17 cellular contexts compared by ENCODE assay signal in the genomic region with DNA sequence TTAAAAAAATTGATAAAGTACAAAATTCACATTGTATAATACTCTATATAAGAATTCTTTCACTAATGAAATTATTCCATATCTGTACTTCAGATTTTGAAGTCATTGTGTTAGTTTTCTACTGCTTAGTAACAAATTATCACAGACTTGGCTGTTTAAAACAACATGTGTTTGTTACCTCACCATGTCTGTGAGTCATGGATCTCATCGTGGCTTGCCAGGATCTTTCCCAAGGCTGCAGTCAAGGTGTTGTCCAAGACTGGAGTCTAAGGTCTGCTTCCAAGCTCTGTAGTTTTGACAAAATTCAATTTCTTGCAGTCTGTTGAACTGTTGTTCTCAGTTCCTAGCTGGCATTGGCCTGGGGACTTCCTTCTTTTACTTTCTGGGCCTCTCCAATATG.
"Had no signal": no experiment of that assay in that cellular context is flagged by ENCODE, and none has a peak within 500 bp of the region (broad histone marks: within the 10 kb centered on the region; RNA-seq: fewer than 3 reads in every experiment).

No MANE protein-coding gene starts in this region.

- H3K4me1 Mint-ChIP-seq: activated CD8-positive, alpha-beta memory T cell treated with anti-CD3 and anti-CD28 coated beads, Interleukin-2, amount 10 ng/mL, durations not matched to agents 7 days and 5 days; activated naive CD4-positive, alpha-beta T cell treated with anti-CD3 and anti-CD28 coated beads, Interleukin-2, amount 10 ng/mL, durations not matched to agents 7 days and 5 days; stimulated activated naive CD8-positive, alpha-beta T cell treated with anti-CD3 and anti-CD28 coated beads, Interleukin-15, amount 100 ng/mL, for 72 hours had no signal

- H3K4me3 ChIP-seq: psoas muscle, spleen, upper lobe of right lung had no signal

- H3K36me3 ChIP-seq: spleen, upper lobe of right lung had no signal

- H3K36me3 Mint-ChIP-seq: activated CD8-positive, alpha-beta memory T cell treated with anti-CD3 and anti-CD28 coated beads, Interleukin-2, amount 10 ng/mL, durations not matched to agents 7 days and 5 days; activated naive CD4-positive, alpha-beta T cell treated with anti-CD3 and anti-CD28 coated beads, Interleukin-2, amount 10 ng/mL, durations not matched to agents 7 days and 5 days; mesothelial cell of epicardium had no signal

- H3K27ac ChIP-seq: psoas muscle, spleen, upper lobe of right lung had no signal

- DNase-seq: activated CD4-positive, alpha-beta T cell treated with anti-CD3 and anti-CD28 coated beads, Interleukin-2, amount 50 U/mL, for 48 hours; activated CD4-positive, CD25-positive, alpha-beta regulatory T cell treated with anti-CD3 and anti-CD28 coated beads, Interleukin-2, amount 50 U/mL, for 72 hours; activated CD8-positive, alpha-beta memory T cell treated with anti-CD3 and anti-CD28 coated beads, Interleukin-2, amount 10 ng/mL, durations not matched to agents 7 days and 5 days; activated naive CD4-positive, alpha-beta T cell treated with anti-CD3 and anti-CD28 coated beads, Interleukin-2, amount 10 ng/mL, durations not matched to agents 7 days and 5 days; activated T-cell treated with anti-CD3 and anti-CD28 coated beads, Interleukin-2, amount 50 U/mL, for 1 hour; caudate nucleus; glutamatergic neuron; hypothalamus; kidney glomerular epithelial cell; psoas muscle; spleen; stimulated activated naive CD8-positive, alpha-beta T cell treated with anti-CD3 and anti-CD28 coated beads, Interleukin-15, amount 100 ng/mL, for 72 hours; upper lobe of right lung had no signal

- H3K27ac Mint-ChIP-seq: activated CD8-positive, alpha-beta memory T cell treated with anti-CD3 and anti-CD28 coated beads, Interleukin-2, amount 10 ng/mL, durations not matched to agents 7 days and 5 days; activated naive CD4-positive, alpha-beta T cell treated with anti-CD3 and anti-CD28 coated beads, Interleukin-2, amount 10 ng/mL, durations not matched to agents 7 days and 5 days; mesothelial cell of epicardium; stimulated activated naive CD8-positive, alpha-beta T cell treated with anti-CD3 and anti-CD28 coated beads, Interleukin-15, amount 100 ng/mL, for 72 hours; T-helper 2 cell treated with Interferon-gamma antibody and Interleukin-4, amounts not matched to agents 5 μg/mL and 100 μg/mL, for 36 hours had no signal

- H3K27me3 ChIP-seq: spleen, upper lobe of right lung had no signal

- H3K4me1 ChIP-seq: psoas muscle, spleen, upper lobe of right lung had no signal

- H3K27me3 Mint-ChIP-seq: activated CD8-positive, alpha-beta memory T cell treated with anti-CD3 and anti-CD28 coated beads, Interleukin-2, amount 10 ng/mL, durations not matched to agents 7 days and 5 days; activated naive CD4-positive, alpha-beta T cell treated with anti-CD3 and anti-CD28 coated beads, Interleukin-2, amount 10 ng/mL, durations not matched to agents 7 days and 5 days; stimulated activated naive CD8-positive, alpha-beta T cell treated with anti-CD3 and anti-CD28 coated beads, Interleukin-15, amount 100 ng/mL, for 72 hours had no signal

- H3K9me3 Mint-ChIP-seq: mesothelial cell of epicardium; stimulated activated naive CD8-positive, alpha-beta T cell treated with anti-CD3 and anti-CD28 coated beads, Interleukin-15, amount 100 ng/mL, for 72 hours had no signal

- H3K4me3 Mint-ChIP-seq: activated CD8-positive, alpha-beta memory T cell treated with anti-CD3 and anti-CD28 coated beads, Interleukin-2, amount 10 ng/mL, durations not matched to agents 7 days and 5 days; activated naive CD4-positive, alpha-beta T cell treated with anti-CD3 and anti-CD28 coated beads, Interleukin-2, amount 10 ng/mL, durations not matched to agents 7 days and 5 days; mesothelial cell of epicardium; stimulated activated naive CD8-positive, alpha-beta T cell treated with anti-CD3 and anti-CD28 coated beads, Interleukin-15, amount 100 ng/mL, for 72 hours; T-helper 2 cell treated with Interferon-gamma antibody and Interleukin-4, amounts not matched to agents 5 μg/mL and 100 μg/mL, for 36 hours had no signal

- H3K9me3 ChIP-seq: psoas muscle, upper lobe of right lung had no signal

- FAIRE-seq: astrocyte, colon had no signal
